Comparison of ENCODE assay signal across 8 cellular contexts in the genomic region with DNA sequence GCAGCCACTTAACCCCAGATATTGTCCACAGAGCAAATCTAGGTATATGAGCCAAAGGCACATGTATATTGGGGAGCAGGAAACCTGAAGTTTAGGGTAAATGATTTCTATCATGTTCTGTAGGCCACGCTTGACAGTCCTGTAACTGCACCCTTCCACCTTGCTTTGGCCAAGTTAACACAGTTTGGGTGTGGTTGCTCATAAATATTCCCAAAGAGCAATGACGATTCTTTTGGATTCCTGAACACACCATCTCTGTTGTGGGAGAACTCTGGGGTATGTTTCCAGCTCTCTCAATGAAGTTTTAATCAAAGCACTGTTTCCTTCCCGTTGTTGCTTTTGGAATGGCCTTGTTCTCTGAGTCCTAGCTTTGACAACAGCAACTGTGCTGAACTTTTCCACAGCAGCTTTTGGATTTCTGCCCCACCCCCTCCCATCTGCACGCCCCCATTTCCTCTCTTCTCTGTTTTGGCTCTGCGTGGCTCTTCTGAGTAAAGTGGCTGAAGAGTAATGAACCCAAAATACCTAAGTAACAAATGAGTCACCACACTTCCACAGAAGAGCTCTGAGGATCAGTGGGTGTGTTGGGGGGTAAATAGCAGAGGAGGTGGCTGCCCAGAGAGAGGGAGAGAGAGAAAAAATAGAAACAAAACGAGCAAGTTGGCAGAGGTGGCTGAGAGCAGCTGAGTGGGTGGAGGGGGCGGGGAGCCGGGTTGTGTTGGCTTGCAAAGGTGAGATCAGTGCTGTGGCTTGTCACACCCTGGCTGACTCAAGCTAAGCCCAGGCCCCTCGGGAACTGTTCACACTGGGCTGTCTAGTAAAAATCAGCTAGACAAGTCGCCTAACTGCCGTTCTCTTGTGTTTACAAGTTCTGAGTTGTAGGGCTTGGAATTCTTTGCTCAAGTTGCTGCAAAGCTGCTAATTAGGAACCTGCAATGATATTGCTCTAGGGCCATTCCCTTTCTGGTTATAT. TPM values are rescaled to one million over a fixed set of nuclear protein-coding genes. Genes with fewer than 3 reads are reported as not detected.
DNase-seq lines count a peak whose midpoint lies in the region; ATAC-seq and TF ChIP-seq lines count a peak whose summit lies in the region.

No MANE protein-coding gene starts in this region.

- H3K36me3 ChIP-seq in Peyer's patch (no peaks in the 10 kb centered on the region), tibial artery (no peaks in the 10 kb centered on the region)

- in situ Hi-C loops in ACHN (cut with HindIII; ENCODE audit: low pct_ligation_motif_present, low pct_unique_long_range_greater_than_20kb, low sequenced_read_pairs) = no loop called here

- TF ChIP-seq POLR2A in Peyer's patch (IDR thresholded peaks at IDR 0.05) = no peak

- DNase-seq in ACHN (peak; percentile 63), Peyer's patch (peak; percentile 79 to 92 (median 87)), glomerular endothelial cell (ENCODE audit: extremely low read depth, low read depth, low spot score) (peak; percentile 18), posterior cingulate gyrus (peak in 7 of 10 donors; percentile 17 to 86 (median 43)), tibial artery (peak; percentile 89 to 97)
- DNase-seq in activated effector memory CD4-positive, alpha-beta T cell treated with anti-CD3 and anti-CD28 coated beads, Interleukin-2, amount 50 U/mL, for 16 hours = peak; percentile 97

- H3K27ac ChIP-seq in Peyer's patch (peak overlapping the region; percentile 64 to 79 (median 74)), tibial artery (peak overlapping the region; percentile 77 to 78)

- TF ChIP-seq CTCF in Peyer's patch (IDR thresholded peaks at IDR 0.05) (no peak), tibial artery (IDR thresholded peaks at IDR 0.05) (no peak)

- H3K4me3 ChIP-seq in Peyer's patch = no peak overlapping the region
- no peak overlapping the region for H3K4me3 ChIP-seq in tibial artery

- peaks cover 2 to 42% (median 12%) of the 10 kb centered on the region in 4 donors for H3K4me1 ChIP-seq in Peyer's patch
- H3K4me1 ChIP-seq in tibial artery = peaks cover 7 to 40% (median 23%) of the 10 kb centered on the region in 4 donors

- ATAC-seq in GM18868 (IDR thresholded peaks at IDR 0.05; ENCODE audit: unreplicated experiment) (peak; percentile 86), HG03066 (IDR thresholded peaks at IDR 0.05; ENCODE audit: low read depth, unreplicated experiment) (peak; percentile 69)

- H3K27me3 ChIP-seq in Peyer's patch = no peaks in the 10 kb centered on the region
- no peaks in the 10 kb centered on the region for H3K27me3 ChIP-seq in tibial artery

- intact Hi-C loops in posterior cingulate gyrus (cut with DNase I) (no loop called here), tibial artery (cut with DNase I; ENCODE audit: low total_unique reads) (loop anchor here (10.0 kb wide), 1 partner anchor 58 kb away; no protein-coding TSS in a partner anchor)

- H3K9me3 ChIP-seq in Peyer's patch (no peaks in the 10 kb centered on the region), tibial artery (no peaks in the 10 kb centered on the region)

RNA-seq across cellular contexts. Expression of gene RAP1A, which starts 26.9 kb away (rescaled TPM):
- total RNA-seq in Peyer's patch (10 to 100 TPM; 16.5 to 66.0 (median 46.2) TPM), glomerular endothelial cell (41.4 and 42.5 TPM in 2 replicates)

Comparison
In these comparisons a context has a peak if more than half of its experiments do, and no peak if none do; other contexts are left out.
1. DNase-seq: peak in every context shown above with its lines; median percentile 97 in activated effector memory CD4-positive, alpha-beta T cell treated with anti-CD3 and anti-CD28 coated beads, Interleukin-2, amount 50 U/mL, for 16 hours; 93 in tibial artery; 87 in Peyer's patch; 63 in ACHN; 43 in posterior cingulate gyrus; 18 in glomerular endothelial cell.